8 cellular contexts compared by ENCODE assay signal in genomic region chr1:31789259-31790065, GRCh38. TPM values are rescaled to one million over a fixed set of nuclear protein-coding genes. Genes with fewer than 3 reads are reported as not detected.
A peak's percentile ranks its signal among the peaks of the same experiment; 100 is the strongest.
DNase-seq lines count a peak whose midpoint lies in the region; ATAC-seq and TF ChIP-seq lines count a peak whose summit lies in the region.

No MANE protein-coding gene starts in this region.

- no peaks in the 10 kb centered on the region for H3K27me3 ChIP-seq in AG04450 (ENCODE audit: control insufficient read depth, insufficient read depth, low read length)
- H3K27me3 ChIP-seq in endodermal cell (ENCODE audit: control insufficient read depth, insufficient read depth, low read length, poor library complexity, severe bottlenecking) = no peaks in the 10 kb centered on the region

- peaks cover 6% of the 10 kb centered on the region for H3K27me3 Mint-ChIP-seq in endodermal cell (ENCODE audit: insufficient read depth)

- WGBS in endodermal cell (ENCODE audit: insufficient coverage in 1 of 2, insufficient read length in 1 of 2), 2 experiments = 21 to 35% methylated on average over 5 to 26 of the region's 26 CpGs
- 37 to 44% methylated on average over 9 to 10 of the region's 26 CpGs for WGBS in mesodermal cell (ENCODE audit: insufficient coverage in 2 of 2), 2 experiments

- H3K9me3 ChIP-seq in AG04450 (ENCODE audit: control insufficient read depth, insufficient read depth, low read length) (no peaks in the 10 kb centered on the region), endodermal cell (ENCODE audit: control insufficient read depth, low read length) (no peaks in the 10 kb centered on the region), mesodermal cell (ENCODE audit: control insufficient read depth, low read length) (no peaks in the 10 kb centered on the region)

- POLR2A ChIA-PET in AG04450 (lab: Yijun Ruan, JAX) = interaction anchor here (0.6 to 2.0 kb wide), 19 partner anchors 8 to 240 kb away, joined by 3 to 14 read pairs (median 4); partner anchors contain the start of genes ADGRB2, COL16A1 and KHDRBS1

- DNase-seq in AG04450 (ENCODE audit: low read depth, low spot score) (peak; percentile 80), HT1080 (ENCODE audit: low read depth) (peak; percentile 85), endodermal cell (peak; percentile 99)
- peak; percentile 93 for DNase-seq in NK-92 treated with Interleukin-12 subunit alpha and Interleukin-12 subunit beta, amount 100 ng/mL, for 24 hours (lab: John Stamatoyannopoulos, UW)
- peak; percentile 76 for DNase-seq in activated CD8-positive, alpha-beta memory T cell treated with anti-CD3 and anti-CD28 coated beads, Interleukin-2, amount 50 U/mL, for 1 hour (ENCODE audit: extremely low read depth)
- DNase-seq in stimulated activated CD8-positive, alpha-beta memory T cell treated with anti-CD3 and anti-CD28 coated beads, Interleukin-12 subunit alpha, Interleukin-12 subunit beta, amount 100 ng/mL, for 4 hours (ENCODE audit: low read depth) = peak; percentile 91

- H3K36me3 ChIP-seq in endodermal cell (ENCODE audit: control insufficient read depth, insufficient read depth, low read length) (no peaks in the 10 kb centered on the region), mesodermal cell (ENCODE audit: control insufficient read depth, insufficient read depth, low read length) (no peaks in the 10 kb centered on the region)

- TF ChIP-seq CTCF in AG04450 (IDR thresholded peaks at IDR 0.05; ENCODE audit: low read depth, low read length) = peak; percentile 94
- peak; percentile 88 for TF ChIP-seq CTCF in endodermal cell (conservative IDR thresholded peaks at IDR 0.05)

- peaks cover 16% of the 10 kb centered on the region for H3K4me1 Mint-ChIP-seq in endodermal cell

- H3K27ac ChIP-seq in AG04450 (ENCODE audit: low read depth, low read length) (peak overlapping the region; percentile 81), endodermal cell (ENCODE audit: low read depth, low read length) (no peak overlapping the region), mesodermal cell (ENCODE audit: low read depth, low read length, severe bottlenecking) (peak overlapping the region; percentile 62)

- peak; percentile 38 for ATAC-seq in GM19043 (IDR thresholded peaks at IDR 0.05; ENCODE audit: low read depth, unreplicated experiment)

- H3K4me3 ChIP-seq in AG04450 (ENCODE audit: low read depth, low read length) (peak overlapping the region; percentile 87), endodermal cell (ENCODE audit: low read length) (peak overlapping the region; percentile 90), mesodermal cell (ENCODE audit: extremely low read depth, insufficient read depth, low read length, poor library complexity, severe bottlenecking) (peak overlapping the region; percentile 56)

- H3K4me1 ChIP-seq in endodermal cell (ENCODE audit: control insufficient read depth, insufficient read depth, low read length) (peaks cover 12% of the 10 kb centered on the region), mesodermal cell (ENCODE audit: control insufficient read depth, insufficient read depth, low read length, poor library complexity, severe bottlenecking) (peaks cover 12% of the 10 kb centered on the region)

- H3K27ac Mint-ChIP-seq in endodermal cell = no peak overlapping the region

- H3K4me3 Mint-ChIP-seq in endodermal cell = peak overlapping the region; percentile 77

- CTCF ChIA-PET in AG04450 (lab: Charles Lee) = interaction anchor here (0.6 to 4.6 kb wide), 43 partner anchors 9 to 375 kb away, joined by 3 to 52 read pairs (median 4); no protein-coding TSS in a partner anchor

- H3K9ac ChIP-seq in endodermal cell (ENCODE audit: extremely low read depth, low read length, poor library complexity, severe bottlenecking) = peak overlapping the region; percentile 77

- no peaks in the 10 kb centered on the region for H3K36me3 Mint-ChIP-seq in endodermal cell (ENCODE audit: low read depth)

- H3K9me3 Mint-ChIP-seq in endodermal cell = no peaks in the 10 kb centered on the region

RNA-seq across cellular contexts. Expression of gene ADGRB2, which starts 25.3 kb away (rescaled TPM):
- 5.4 and 7.2 TPM in 2 replicates for polyA plus RNA-seq in AG04450 (2011; rRNA removed)
- polyA minus RNA-seq in AG04450 (2011; rRNA and poly(A)+ RNA removed) = 6.6 and 7.8 TPM in 2 replicates
- 10.8 and 14.1 TPM in 2 replicates for total RNA-seq in HT1080 (2014; rRNA removed; shearing (Covaris generic))
- polyA plus RNA-seq in HT1080 (2015; cell fraction: cytosol; rRNA removed) = 7.1 and 8.4 TPM in 2 replicates
- polyA plus RNA-seq in HT1080 (2015; cell fraction: nucleus; rRNA removed) = 13.1 and 16.5 TPM in 2 replicates
- total RNA-seq in endodermal cell = 10 to 100 TPM; 13.1 to 22.7 TPM
- polyA plus RNA-seq in endodermal cell (2013, experiment 1 of 2) = 37.3 TPM
- polyA plus RNA-seq in endodermal cell (2013, experiment 2 of 2) = 34.7 TPM
- 24.5 TPM for polyA plus RNA-seq in mesodermal cell (2013, experiment 1 of 2)
- polyA plus RNA-seq in mesodermal cell (2013, experiment 2 of 2) = 18.7 TPM

RNA-seq across cellular contexts. Expression of gene SPOCD1, which starts 26.4 kb away (rescaled TPM):
- 78.8 and 98.5 TPM in 2 replicates for polyA plus RNA-seq in AG04450 (2011; rRNA removed)
- 62.9 and 89.1 TPM in 2 replicates for polyA minus RNA-seq in AG04450 (2011; rRNA and poly(A)+ RNA removed)
- 16.4 and 25.2 TPM in 2 replicates for total RNA-seq in HT1080 (2014; rRNA removed; shearing (Covaris generic))
- polyA plus RNA-seq in HT1080 (2015; cell fraction: cytosol; rRNA removed) = 35.9 and 37.7 TPM in 2 replicates
- polyA plus RNA-seq in HT1080 (2015; cell fraction: nucleus; rRNA removed) = 149 and 184 TPM in 2 replicates
- total RNA-seq in endodermal cell = 1 to 10 TPM; 2.0 to 3.1 TPM
- polyA plus RNA-seq in endodermal cell (2013, experiment 1 of 2) = 1.00 TPM
- polyA plus RNA-seq in endodermal cell (2013, experiment 2 of 2) = 1.4 TPM
- 7.0 TPM for polyA plus RNA-seq in mesodermal cell (2013, experiment 1 of 2)
- 5.4 TPM for polyA plus RNA-seq in mesodermal cell (2013, experiment 2 of 2)
